18 cellular contexts compared by ENCODE assay signal in the genomic region with DNA sequence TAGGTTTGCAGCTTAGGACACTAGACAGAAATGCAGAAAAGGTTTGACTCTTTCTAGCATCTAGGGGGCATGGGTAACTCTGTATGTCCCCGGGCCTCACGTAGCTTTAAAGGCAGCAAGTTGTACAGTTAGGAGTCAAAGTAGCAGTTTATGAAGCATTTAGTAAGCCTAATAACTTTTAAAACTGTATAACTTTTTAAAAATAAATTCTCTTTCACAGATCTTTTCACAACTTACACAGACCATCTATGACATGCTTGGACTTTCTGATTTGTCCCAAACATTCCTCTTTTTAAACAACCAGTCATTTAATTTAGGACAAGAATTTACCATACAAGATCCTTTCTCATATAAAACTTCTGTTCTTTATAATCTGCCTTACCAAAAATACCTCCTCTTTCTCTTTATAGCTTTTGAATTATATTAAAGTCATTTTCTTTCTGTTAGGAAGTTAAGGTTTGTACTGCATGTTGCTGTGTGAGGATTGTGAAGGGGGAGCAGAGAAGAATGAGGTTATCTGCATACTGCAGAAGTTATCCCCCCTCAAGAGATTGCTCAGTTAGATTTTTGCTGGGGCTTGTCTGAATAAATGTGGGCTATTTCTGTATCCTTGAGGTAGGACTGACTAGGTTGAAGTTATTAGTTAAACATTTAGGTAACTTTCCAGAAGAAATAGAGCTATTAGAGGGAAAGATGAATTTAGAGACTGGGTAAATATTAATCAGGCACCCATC.
"Had no signal": no experiment of that assay in that cellular context is flagged by ENCODE, and none has a peak within 500 bp of the region (broad histone marks: within the 10 kb centered on the region; RNA-seq: fewer than 3 reads in every experiment).

No MANE protein-coding gene starts in this region.

- H3K9me3 ChIP-seq: gastrocnemius medialis, uterus had no signal

- DNase-seq: activated CD4-positive, alpha-beta T cell treated with anti-CD3 and anti-CD28 coated beads, Interleukin-2, amount 10 ng/mL, durations not matched to agents 7 days and 5 days; activated CD8-positive, alpha-beta memory T cell treated with anti-CD3 and anti-CD28 coated beads, Interleukin-2, amount 50 U/mL, for 48 hours; activated gamma-delta T cell; activated T-cell treated with anti-CD3 and anti-CD28 coated beads, Interleukin-2, amount 50 U/mL, for 72 hours; amygdala; brain microvascular endothelial cell; cortex of kidney; effector CD8-positive, alpha-beta T cell; gastrocnemius medialis; heart left ventricle; immature natural killer cell; occipital lobe; stimulated activated CD4-positive, alpha-beta T cell treated with anti-CD3 and anti-CD28 coated beads, Interleukin-2, amount 100 ng/mL, for 48 hours; uterus had no signal

- H3K36me3 ChIP-seq: brain microvascular endothelial cell, gastrocnemius medialis, uterus had no signal

- H3K27ac ChIP-seq: brain microvascular endothelial cell, epithelial cell of prostate, gastrocnemius medialis, heart left ventricle, uterus had no signal

- H3K4me3 ChIP-seq: gastrocnemius medialis, heart left ventricle, uterus had no signal

- H3K27me3 ChIP-seq: brain microvascular endothelial cell, gastrocnemius medialis, heart left ventricle, uterus had no signal

- H3K4me1 ChIP-seq: gastrocnemius medialis, heart left ventricle, uterus had no signal

- ATAC-seq: activated naive CD4-positive, alpha-beta T cell treated with anti-CD3 and anti-CD28 coated beads, Interleukin-2, amount 50 U/mL, for 72 hours; activated T-cell treated with anti-CD3 and anti-CD28 coated beads, Interleukin-2, amount 50 U/mL, for 72 hours; gastrocnemius medialis; heart left ventricle; stimulated activated memory B cell treated with anti-CD40 and anti-IgM and Interleukin-4, amounts not matched to agents 10 μg/mL and 1 μg/mL and 100 μg/mL, for 72 hours; WTC11 had no signal
